15 cellular contexts compared by ENCODE assay signal in the genomic region with DNA sequence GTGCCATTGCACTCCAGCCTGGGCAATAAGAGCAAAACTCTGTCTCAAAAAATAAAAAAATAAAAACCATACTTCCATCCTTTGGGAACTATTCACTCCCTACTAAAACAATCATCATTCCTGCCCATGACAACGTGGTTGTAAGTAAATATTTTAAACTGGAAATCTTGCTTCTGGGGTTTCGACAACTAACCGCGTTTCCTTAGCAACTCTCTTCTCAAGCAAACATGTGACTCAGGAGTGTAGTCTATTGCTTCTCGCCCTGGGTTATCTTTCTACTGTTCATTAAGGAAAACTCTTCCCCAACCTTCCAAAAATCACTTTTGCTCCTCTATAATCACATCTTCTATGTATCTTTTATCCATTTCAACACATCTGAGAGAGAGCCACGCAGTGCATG. TPM values are rescaled to one million over a fixed set of nuclear protein-coding genes. Genes with fewer than 3 reads are reported as not detected.
A peak's percentile ranks its signal among the peaks of the same experiment; 100 is the strongest.
DNase-seq lines count a peak whose midpoint lies in the region; ATAC-seq and TF ChIP-seq lines count a peak whose summit lies in the region.
"Had no signal": no experiment of that assay in that cellular context is flagged by ENCODE, and none has a peak within 500 bp of the region (broad histone marks: within the 10 kb centered on the region; RNA-seq: fewer than 3 reads in every experiment).

No MANE protein-coding gene starts in this region.

- 58 to 78% (median 61%) methylated on average over 6 of the region's 6 CpGs for WGBS in stomach, 5 donors

- POLR2A ChIA-PET in WTC11 (lab: Charles Lee): no interaction called here

- in situ Hi-C loops in gastrocnemius medialis (cut with MboI; ENCODE audit: low sequenced_read_pairs in 4 of 4): no loop called here

- DNase-seq in HFFc6 (peak; percentile 42), amniotic epithelial cell (ENCODE audit: low read depth) (peak; percentile 53), iris pigment epithelial cell (ENCODE audit: low read depth) (peak; percentile 27), stomach (no peak), WTC11 (ENCODE audit: low spot score) (no peak), gastrocnemius medialis (no peak)
- DNase-seq: amniotic stem cell, C1 segment of cervical spinal cord, naive B cell, NCI-H1417, psoas muscle, upper lobe of left lung had no signal

- no peak for ATAC-seq in WTC11
- ATAC-seq in GM18517 (IDR thresholded peaks at IDR 0.05; ENCODE audit: unreplicated experiment): no peak
- ATAC-seq in gastrocnemius medialis: no peak
- ATAC-seq: psoas muscle had no signal

- no peaks in the 10 kb centered on the region for H3K27me3 ChIP-seq in stomach
- no peaks in the 10 kb centered on the region for H3K27me3 ChIP-seq in gastrocnemius medialis
- H3K27me3 ChIP-seq: upper lobe of left lung had no signal

- CTCF ChIA-PET in WTC11 (lab: Charles Lee): no interaction called here

- TF ChIP-seq CTCF in HFFc6 (IDR thresholded peaks at IDR 0.05) (no peak), stomach (IDR thresholded peaks at IDR 0.05) (no peak), WTC11 (IDR thresholded peaks at IDR 0.05) (no peak), gastrocnemius medialis (IDR thresholded peaks at IDR 0.05 in 4 of 5, conservative IDR thresholded peaks at IDR 0.05 in 1 of 5) (no peak)

- H3K9me3 Mint-ChIP-seq in HFFc6 (no peaks in the 10 kb centered on the region), WTC11 (no peaks in the 10 kb centered on the region)
- H3K9me3 Mint-ChIP-seq: IgD-negative memory B cell; naive B cell; T-helper 1 cell treated with Interleukin-12 subunit alpha and Interleukin-12 subunit beta and Interleukin-4 antibody, amounts not matched to agents 30 μg/mL and 1 μg/mL, for 36 hours had no signal

- H3K27ac ChIP-seq in stomach (peak overlapping the region in 3 of 5 donors; percentile 57 to 76 (median 74)), gastrocnemius medialis (no peak overlapping the region)
- H3K27ac ChIP-seq: psoas muscle, upper lobe of left lung had no signal

- H3K27ac Mint-ChIP-seq in HFFc6 (peak overlapping the region; percentile 68), WTC11 (no peak overlapping the region)
- H3K27ac Mint-ChIP-seq: T-helper 1 cell treated with Interleukin-12 subunit alpha and Interleukin-12 subunit beta and Interleukin-4 antibody, amounts not matched to agents 30 μg/mL and 1 μg/mL, for 36 hours had no signal

- TF ChIP-seq POLR2A in stomach (IDR thresholded peaks at IDR 0.05) (no peak), gastrocnemius medialis (IDR thresholded peaks at IDR 0.05) (no peak)

- peaks cover 37 to 86% (median 78%) of the 10 kb centered on the region in 4 donors for H3K36me3 ChIP-seq in stomach
- H3K36me3 ChIP-seq in gastrocnemius medialis: peaks cover 0 to 48% of the 10 kb centered on the region in 2 donors

- H3K4me3 Mint-ChIP-seq in HFFc6 (peak overlapping the region; percentile 36), WTC11 (no peak overlapping the region)
- H3K4me3 Mint-ChIP-seq: IgD-negative memory B cell; naive B cell; T-helper 1 cell treated with Interleukin-12 subunit alpha and Interleukin-12 subunit beta and Interleukin-4 antibody, amounts not matched to agents 30 μg/mL and 1 μg/mL, for 36 hours had no signal

- no peaks in the 10 kb centered on the region for H3K9me3 ChIP-seq in stomach
- H3K9me3 ChIP-seq in gastrocnemius medialis: no peaks in the 10 kb centered on the region
- H3K9me3 ChIP-seq: psoas muscle, upper lobe of left lung had no signal

- intact Hi-C loops in stomach (cut with DNase I; ENCODE audit: low total_unique reads) (no loop called here), gastrocnemius medialis (cut with DNase I; ENCODE audit: low total_unique reads) (no loop called here)

- H3K36me3 Mint-ChIP-seq in HFFc6 (ENCODE audit: low read depth): peaks cover 80% of the 10 kb centered on the region
- peaks cover 15% of the 10 kb centered on the region for H3K36me3 Mint-ChIP-seq in WTC11

- H3K4me3 ChIP-seq in stomach: no peak overlapping the region
- no peak overlapping the region for H3K4me3 ChIP-seq in gastrocnemius medialis
- H3K4me3 ChIP-seq: psoas muscle, upper lobe of left lung had no signal

- H3K27me3 Mint-ChIP-seq in HFFc6 (ENCODE audit: insufficient read depth) (no peaks in the 10 kb centered on the region; the same call in 1 of the 2 replicates), WTC11 (ENCODE audit: low read depth) (no peaks in the 10 kb centered on the region)
- H3K27me3 Mint-ChIP-seq: IgD-negative memory B cell, naive B cell had no signal

- H3K4me1 ChIP-seq in stomach (peaks cover 12 to 36% (median 26%) of the 10 kb centered on the region in 4 donors), gastrocnemius medialis (peaks cover 8 to 9% of the 10 kb centered on the region in 2 donors)

- no peak for TF ChIP-seq EP300 in stomach (IDR thresholded peaks at IDR 0.05)

- H3K4me1 Mint-ChIP-seq in HFFc6 (ENCODE audit: low read depth) (peaks cover 79% of the 10 kb centered on the region), WTC11 (peaks cover 6% of the 10 kb centered on the region)
- H3K4me1 Mint-ChIP-seq: naive B cell had no signal

TF ChIP-seq in WTC11, 78 proteins besides CTCF, POLR2A, EP300 and RAD21:
- TF ChIP-seq, protein P1, sequence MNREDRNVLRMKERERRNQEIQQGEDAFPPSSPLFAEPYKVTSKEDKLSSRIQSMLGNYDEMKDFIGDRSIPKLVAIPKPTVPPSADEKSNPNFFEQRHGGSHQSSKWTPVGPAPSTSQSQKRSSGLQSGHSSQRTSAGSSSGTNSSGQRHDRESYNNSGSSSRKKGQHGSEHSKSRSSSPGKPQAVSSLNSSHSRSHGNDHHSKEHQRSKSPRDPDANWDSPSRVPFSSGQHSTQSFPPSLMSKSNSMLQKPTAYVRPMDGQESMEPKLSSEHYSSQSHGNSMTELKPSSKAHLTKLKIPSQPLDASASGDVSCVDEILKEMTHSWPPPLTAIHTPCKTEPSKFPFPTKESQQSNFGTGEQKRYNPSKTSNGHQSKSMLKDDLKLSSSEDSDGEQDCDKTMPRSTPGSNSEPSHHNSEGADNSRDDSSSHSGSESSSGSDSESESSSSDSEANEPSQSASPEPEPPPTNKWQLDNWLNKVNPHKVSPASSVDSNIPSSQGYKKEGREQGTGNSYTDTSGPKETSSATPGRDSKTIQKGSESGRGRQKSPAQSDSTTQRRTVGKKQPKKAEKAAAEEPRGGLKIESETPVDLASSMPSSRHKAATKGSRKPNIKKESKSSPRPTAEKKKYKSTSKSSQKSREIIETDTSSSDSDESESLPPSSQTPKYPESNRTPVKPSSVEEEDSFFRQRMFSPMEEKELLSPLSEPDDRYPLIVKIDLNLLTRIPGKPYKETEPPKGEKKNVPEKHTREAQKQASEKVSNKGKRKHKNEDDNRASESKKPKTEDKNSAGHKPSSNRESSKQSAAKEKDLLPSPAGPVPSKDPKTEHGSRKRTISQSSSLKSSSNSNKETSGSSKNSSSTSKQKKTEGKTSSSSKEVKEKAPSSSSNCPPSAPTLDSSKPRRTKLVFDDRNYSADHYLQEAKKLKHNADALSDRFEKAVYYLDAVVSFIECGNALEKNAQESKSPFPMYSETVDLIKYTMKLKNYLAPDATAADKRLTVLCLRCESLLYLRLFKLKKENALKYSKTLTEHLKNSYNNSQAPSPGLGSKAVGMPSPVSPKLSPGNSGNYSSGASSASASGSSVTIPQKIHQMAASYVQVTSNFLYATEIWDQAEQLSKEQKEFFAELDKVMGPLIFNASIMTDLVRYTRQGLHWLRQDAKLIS (CRISPR knock-in tag; IDR thresholded peaks at IDR 0.05; ENCODE audit: borderline replicate concordance): no peak
- TF ChIP-seq TEAD1 (CRISPR knock-in tag; IDR thresholded peaks at IDR 0.05) (no peak), TEAD4 (CRISPR knock-in tag; IDR thresholded peaks at IDR 0.05) (no peak), USF2 (CRISPR knock-in tag; IDR thresholded peaks at IDR 0.05) (no peak), ELF4 (CRISPR knock-in tag; IDR thresholded peaks at IDR 0.05; ENCODE audit: low read depth) (no peak)
- TF ChIP-seq, protein P2, sequence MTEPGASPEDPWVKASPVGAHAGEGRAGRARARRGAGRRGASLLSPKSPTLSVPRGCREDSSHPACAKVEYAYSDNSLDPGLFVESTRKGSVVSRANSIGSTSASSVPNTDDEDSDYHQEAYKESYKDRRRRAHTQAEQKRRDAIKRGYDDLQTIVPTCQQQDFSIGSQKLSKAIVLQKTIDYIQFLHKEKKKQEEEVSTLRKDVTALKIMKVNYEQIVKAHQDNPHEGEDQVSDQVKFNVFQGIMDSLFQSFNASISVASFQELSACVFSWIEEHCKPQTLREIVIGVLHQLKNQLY (CRISPR knock-in tag; IDR thresholded peaks at IDR 0.05): no peak
TF ChIP-seq in WTC11: peak in this region for 0.

RNA-seq across cellular contexts. Expression of gene APPL2, which starts 21.8 kb away (rescaled TPM):
- total RNA-seq in HFFc6 (2021; fragmentation: NEBNext Ultra II Directional; extraction: Animal tissue kit (Norgen Biotek cat#: 25700)): 10 to 100 TPM; 67.9 to 98.4 (median 87.8) TPM
- total RNA-seq in stomach (100 to 1,000 TPM in 1 of 5 donors, 10 to 100 TPM in 4; 43.4 to 407 (median 69.0) TPM), WTC11 (2021) (16.1 to 21.7 TPM (median 19.9 TPM) in 3 replicates), gastrocnemius medialis (10 to 100 TPM; 12.8 to 24.3 (median 19.8) TPM)
- polyA plus RNA-seq in stomach: 10 to 100 TPM; 15.9 to 39.0 (median 16.9) TPM

Comparison
In these comparisons a context has a peak if more than half of its experiments do, and no peak if none do; other contexts are left out.
1. DNase-seq: peak in HFFc6 (single experiment), amniotic epithelial cell (single experiment) and iris pigment epithelial cell (single experiment); none in stomach (single experiment), WTC11 (single experiment) and gastrocnemius medialis (0 of 2).
2. H3K27ac ChIP-seq: peak in stomach (3 of 5); none in gastrocnemius medialis (0 of 4).